In genomic region chr2:191952515-191953270, GRCh38 we compare ENCODE assay signal across 25 cellular contexts.
"Had no signal": no experiment of that assay in that cellular context is flagged by ENCODE, and none has a peak within 500 bp of the region (broad histone marks: within the 10 kb centered on the region; RNA-seq: fewer than 3 reads in every experiment).

No MANE protein-coding gene starts in this region.

- H3K36me3 ChIP-seq: neural progenitor cell, ovary, spleen, suprapubic skin, tibial artery, transverse colon, upper lobe of right lung, uterus had no signal

- ATAC-seq: natural killer cell; psoas muscle; sciatic nerve; stimulated activated memory B cell treated with anti-CD40 and anti-IgM and Interleukin-4, amounts not matched to agents 10 μg/mL and 1 μg/mL and 100 μg/mL, for 72 hours; stimulated activated naive CD8-positive, alpha-beta T cell treated with anti-CD3 and anti-CD28 coated beads, Interleukin-15, amount 100 ng/mL, for 72 hours; stimulated activated naive CD8-positive, alpha-beta T cell treated with anti-CD3 and anti-CD28 coated beads, Interleukin-15, Interleukin-2, amounts not matched to agents 100 U/mL and 50 U/mL, for 24 hours; upper lobe of right lung had no signal

- H3K79me2 ChIP-seq: parathyroid adenoma had no signal

- H3K4me1 ChIP-seq: neural progenitor cell, parathyroid adenoma, psoas muscle, spleen, suprapubic skin, testis, tibial artery, transverse colon, upper lobe of right lung, uterus had no signal

- H3K4me2 ChIP-seq: neural progenitor cell, smooth muscle cell had no signal

- DNase-seq: natural killer cell; occipital lobe; psoas muscle; spleen; stimulated activated CD4-positive, alpha-beta T cell treated with anti-CD3 and anti-CD28 coated beads, Interleukin-12 subunit alpha, Interleukin-12 subunit beta, amount 100 ng/mL, for 4 hours; stimulated activated CD4-positive, alpha-beta T cell treated with anti-CD3 and anti-CD28 coated beads, Interleukin-1b, Interleukin-23, amount 100 ng/mL, for 48 hours; stimulated activated CD4-positive, alpha-beta T cell treated with anti-CD3 and anti-CD28 coated beads, Interleukin-4, amount 100 ng/mL, for 1 hour; stimulated activated CD4-positive, alpha-beta T cell treated with anti-CD3 and anti-CD28 coated beads, Interleukin-4, amount 100 ng/mL, for 4 hours; stimulated activated CD8-positive, alpha-beta memory T cell treated with anti-CD3 and anti-CD28 coated beads, Interleukin-4, amount 100 ng/mL, for 48 hours; stimulated activated naive CD4-positive, alpha-beta T cell; stimulated activated naive CD8-positive, alpha-beta T cell treated with anti-CD3 and anti-CD28 coated beads, Interleukin-15, amount 100 ng/mL, for 72 hours; stimulated activated naive CD8-positive, alpha-beta T cell treated with anti-CD3 and anti-CD28 coated beads, Interleukin-15, Interleukin-2, amounts not matched to agents 100 U/mL and 50 U/mL, for 24 hours; testis; tibial artery; transverse colon; upper lobe of right lung; uterus had no signal

- H3K27ac ChIP-seq: neural progenitor cell, ovary, parathyroid adenoma, psoas muscle, skin epidermis, suprapubic skin, testis, tibial artery, upper lobe of right lung, uterus had no signal

- H3K9ac ChIP-seq: neural progenitor cell, parathyroid adenoma had no signal

- H2AFZ ChIP-seq: neural progenitor cell, parathyroid adenoma had no signal

- H3K9me3 ChIP-seq: ovary, psoas muscle, spleen, suprapubic skin, testis, tibial artery, transverse colon, upper lobe of right lung, uterus had no signal

- H3K27me3 ChIP-seq: neural progenitor cell, ovary, spleen, suprapubic skin, testis, tibial artery, transverse colon, upper lobe of right lung, uterus had no signal

- H3K4me3 ChIP-seq: neural progenitor cell, ovary, psoas muscle, skin epidermis, smooth muscle cell, spleen, suprapubic skin, testis, tibial artery, transverse colon, upper lobe of right lung, uterus had no signal
